In genomic region chr2:189221811-189222210, GRCh38 we compare ENCODE assay signal across 15 cellular contexts. TPM values are rescaled to one million over a fixed set of nuclear protein-coding genes. Genes with fewer than 3 reads are reported as not detected.
DNase-seq lines count a peak whose midpoint lies in the region; ATAC-seq and TF ChIP-seq lines count a peak whose summit lies in the region.
"Had no signal": no experiment of that assay in that cellular context is flagged by ENCODE, and none has a peak within 500 bp of the region (broad histone marks: within the 10 kb centered on the region; RNA-seq: fewer than 3 reads in every experiment).

No MANE protein-coding gene starts in this region.

- peak overlapping the region; percentile 60 for H3K4me2 ChIP-seq in GM23248 (ENCODE audit: unreplicated experiment)
- no peak overlapping the region for H3K4me2 ChIP-seq in neural progenitor cell
- H3K4me2 ChIP-seq: BLaER1 had no signal

- H4K20me1 ChIP-seq in GM23248 (ENCODE audit: insufficient read depth) (no peaks in the 10 kb centered on the region), neural progenitor cell (ENCODE audit: low read depth) (no peaks in the 10 kb centered on the region)
- H4K20me1 ChIP-seq: BLaER1 had no signal

- peak; percentile 72 for DNase-seq in GM23248
- DNase-seq in RWPE1 (ENCODE audit: low spot score): peak; percentile 54
- peak; percentile 75 for DNase-seq in epithelial cell of esophagus (ENCODE audit: low read depth)
- DNase-seq in sigmoid colon: no peak
- DNase-seq in uterus: no peak
- no peak for DNase-seq in activated CD4-positive, alpha-beta T cell treated with anti-CD3 and anti-CD28 coated beads, Interleukin-2, amount 10 ng/mL, durations not matched to agents 7 days and 5 days
- no peak for DNase-seq in neural progenitor cell (ENCODE audit: low spot score)
- DNase-seq: activated gamma-delta T cell, DMS153, posterior cingulate gyrus, SHP77 had no signal

- H3K4me3 ChIP-seq in GM23248 (no peak overlapping the region; the same call in 1 of the 2 replicates), epithelial cell of esophagus (ENCODE audit: low read length) (no peak overlapping the region), sigmoid colon (no peak overlapping the region), uterus (no peak overlapping the region), neural progenitor cell (no peak overlapping the region)
- H3K4me3 ChIP-seq: BLaER1, suprapubic skin had no signal

- intact Hi-C loops in sigmoid colon (cut with DNase I): no loop called here
- intact Hi-C loops in uterus (cut with DNase I; ENCODE audit: low total_unique reads): no loop called here

- TF ChIP-seq CTCF in RWPE1 (conservative IDR thresholded peaks at IDR 0.05; ENCODE audit: low read depth): no peak
- no peak for TF ChIP-seq CTCF in epithelial cell of esophagus (IDR thresholded peaks at IDR 0.05; ENCODE audit: insufficient read depth, low read depth, low read length, missing control alignments)
- TF ChIP-seq CTCF in sigmoid colon (IDR thresholded peaks at IDR 0.05): no peak
- no peak for TF ChIP-seq CTCF in uterus (IDR thresholded peaks at IDR 0.05)
- no peak for TF ChIP-seq CTCF in neural progenitor cell (IDR thresholded peaks at IDR 0.05)

- no peak for TF ChIP-seq EP300 in sigmoid colon (IDR thresholded peaks at IDR 0.05)

- POLR2A ChIA-PET in RWPE1 (lab: Yijun Ruan, JAX; ENCODE audit: low non-redundant PET): no interaction called here
- POLR2A ChIA-PET in activated CD4-positive, alpha-beta T cell treated with anti-CD3 and anti-CD28 coated beads, Interleukin-2, amount 10 ng/mL, durations not matched to agents 7 days and 5 days (lab: Charles Lee): no interaction called here

- CTCF ChIA-PET in RWPE1 (lab: Yijun Ruan, JAX): interaction anchor here (0.5 to 1.0 kb wide), 2 partner anchors 25 to 26 kb away, joined by 5 read pairs; no protein-coding TSS in a partner anchor
- CTCF ChIA-PET in activated CD4-positive, alpha-beta T cell treated with anti-CD3 and anti-CD28 coated beads, Interleukin-2, amount 10 ng/mL, durations not matched to agents 7 days and 5 days (lab: Charles Lee): no interaction called here

- no peaks in the 10 kb centered on the region for H3K36me3 Mint-ChIP-seq in activated CD4-positive, alpha-beta T cell treated with anti-CD3 and anti-CD28 coated beads, Interleukin-2, amount 10 ng/mL, durations not matched to agents 7 days and 5 days (ENCODE audit: low read depth)
- H3K36me3 Mint-ChIP-seq in neural progenitor cell: no peaks in the 10 kb centered on the region
- H3K36me3 Mint-ChIP-seq: brain had no signal

- H3K27me3 Mint-ChIP-seq in activated CD4-positive, alpha-beta T cell treated with anti-CD3 and anti-CD28 coated beads, Interleukin-2, amount 10 ng/mL, durations not matched to agents 7 days and 5 days: no peaks in the 10 kb centered on the region
- no peaks in the 10 kb centered on the region for H3K27me3 Mint-ChIP-seq in neural progenitor cell (ENCODE audit: insufficient read depth, low read depth)
- H3K27me3 Mint-ChIP-seq: brain had no signal

- H3K4me3 Mint-ChIP-seq in activated CD4-positive, alpha-beta T cell treated with anti-CD3 and anti-CD28 coated beads, Interleukin-2, amount 10 ng/mL, durations not matched to agents 7 days and 5 days: no peak overlapping the region
- no peak overlapping the region for H3K4me3 Mint-ChIP-seq in neural progenitor cell
- H3K4me3 Mint-ChIP-seq: brain had no signal

- ATAC-seq in GM21786 (IDR thresholded peaks at IDR 0.05; ENCODE audit: unreplicated experiment): no peak

- no peaks in the 10 kb centered on the region for H3K27me3 ChIP-seq in GM23248 (replicated peaks; ENCODE audit: insufficient read depth)
- no peaks in the 10 kb centered on the region for H3K27me3 ChIP-seq in sigmoid colon
- H3K27me3 ChIP-seq in uterus: no peaks in the 10 kb centered on the region
- no peaks in the 10 kb centered on the region for H3K27me3 ChIP-seq in neural progenitor cell
- H3K27me3 ChIP-seq: BLaER1, suprapubic skin had no signal

- in situ Hi-C loops in GM23248 (cut with MboI): no loop called here

- peaks cover 4% of the 10 kb centered on the region for H3K4me1 Mint-ChIP-seq in activated CD4-positive, alpha-beta T cell treated with anti-CD3 and anti-CD28 coated beads, Interleukin-2, amount 10 ng/mL, durations not matched to agents 7 days and 5 days
- peaks cover 5% of the 10 kb centered on the region for H3K4me1 Mint-ChIP-seq in neural progenitor cell

- H2AFZ ChIP-seq in GM23248: peak overlapping the region; percentile 75
- no peak overlapping the region for H2AFZ ChIP-seq in neural progenitor cell (replicated peaks)

- peaks cover 3% of the 10 kb centered on the region; the same call in 1 of the 2 replicates for H3F3A ChIP-seq in GM23248 (ENCODE audit: insufficient read depth)
- no peaks in the 10 kb centered on the region for H3F3A ChIP-seq in neural progenitor cell (ENCODE audit: low read depth)

- H3K27ac ChIP-seq in GM23248 (peak overlapping the region; percentile 60), RWPE1 (no peak overlapping the region), sigmoid colon (peak overlapping the region in 3 of 4 donors; percentile 33 to 53 (median 51)), uterus (peak overlapping the region in 1 of 2 donors; percentile 23), neural progenitor cell (no peak overlapping the region)
- H3K27ac ChIP-seq: BLaER1, suprapubic skin had no signal

- H3K9ac ChIP-seq in GM23248 (peak overlapping the region; percentile 52), neural progenitor cell (no peak overlapping the region)
- H3K9ac ChIP-seq: BLaER1 had no signal

- H3K27ac Mint-ChIP-seq in activated CD4-positive, alpha-beta T cell treated with anti-CD3 and anti-CD28 coated beads, Interleukin-2, amount 10 ng/mL, durations not matched to agents 7 days and 5 days: no peak overlapping the region
- no peak overlapping the region for H3K27ac Mint-ChIP-seq in neural progenitor cell
- H3K27ac Mint-ChIP-seq: brain had no signal

- H3K9me3 ChIP-seq in GM23248 (ENCODE audit: low read depth) (no peaks in the 10 kb centered on the region), sigmoid colon (no peaks in the 10 kb centered on the region), uterus (no peaks in the 10 kb centered on the region), neural progenitor cell (ENCODE audit: low read depth) (no peaks in the 10 kb centered on the region)
- H3K9me3 ChIP-seq: BLaER1, suprapubic skin had no signal

- TF ChIP-seq POLR2A in sigmoid colon (IDR thresholded peaks at IDR 0.05) (no peak), uterus (IDR thresholded peaks at IDR 0.05) (no peak)

- H3K36me3 ChIP-seq in GM23248 (ENCODE audit: low read depth) (no peaks in the 10 kb centered on the region), sigmoid colon (no peaks in the 10 kb centered on the region), uterus (no peaks in the 10 kb centered on the region), neural progenitor cell (no peaks in the 10 kb centered on the region)
- H3K36me3 ChIP-seq: BLaER1, suprapubic skin had no signal

- no peaks in the 10 kb centered on the region for H3K9me3 Mint-ChIP-seq in activated CD4-positive, alpha-beta T cell treated with anti-CD3 and anti-CD28 coated beads, Interleukin-2, amount 10 ng/mL, durations not matched to agents 7 days and 5 days
- H3K9me3 Mint-ChIP-seq in neural progenitor cell: no peaks in the 10 kb centered on the region

- H3K4me1 ChIP-seq in GM23248 (ENCODE audit: insufficient read depth) (peaks cover 18% of the 10 kb centered on the region), sigmoid colon (peaks cover 0 to 15% (median 13%) of the 10 kb centered on the region in 4 donors), uterus (no peaks in the 10 kb centered on the region), neural progenitor cell (peaks cover 4% of the 10 kb centered on the region)
- H3K4me1 ChIP-seq: BLaER1 had no signal

- no peaks in the 10 kb centered on the region for H3K9me2 ChIP-seq in GM23248 (ENCODE audit: insufficient read depth)

- H3K79me2 ChIP-seq in GM23248 (ENCODE audit: insufficient read depth) (no peaks in the 10 kb centered on the region), neural progenitor cell (ENCODE audit: low read depth) (no peaks in the 10 kb centered on the region)

RNA-seq across cellular contexts. Expression of gene COL5A2, which starts 42.2 kb away (rescaled TPM):
- total RNA-seq in GM23248 (2014; rRNA removed; shearing (Covaris generic)): 962 and 974 TPM in 2 replicates
- 248 and 252 TPM in 2 replicates for polyA plus RNA-seq in GM23248 (2016; fragmentation: Nextera tagmentation; extraction: Ambion mirVana)
- 100 to 1,000 TPM in 1 of 4 donors, 10 to 100 TPM in 3; 60.9 to 164 (median 90.0) TPM for total RNA-seq in sigmoid colon
- polyA plus RNA-seq in sigmoid colon: 10 to 100 TPM in 1 of 3 donors, 1 to 10 TPM in 2; 3.6 to 31.0 (median 3.7) TPM
- total RNA-seq in uterus: 100 to 1,000 TPM in 1 of 4 donors, 10 to 100 TPM in 3; 15.0 to 908 (median 33.3) TPM
- total RNA-seq in activated CD4-positive, alpha-beta T cell treated with anti-CD3 and anti-CD28 coated beads, Interleukin-2, amount 10 ng/mL, durations not matched to agents 7 days and 5 days: under 1 TPM; 0.37 to 0.72 TPM
- total RNA-seq in neural progenitor cell (ENCODE audit: low replicate concordance): 11.2 and 11.6 TPM in 2 replicates

Comparison
In these comparisons a context has a peak if more than half of its experiments do, and no peak if none do; other contexts are left out.
1. DNase-seq: peak in GM23248 (single experiment), RWPE1 (single experiment) and epithelial cell of esophagus (single experiment); none in sigmoid colon (single experiment), uterus (0 of 2), activated CD4-positive, alpha-beta T cell treated with anti-CD3 and anti-CD28 coated beads, Interleukin-2, amount 10 ng/mL, durations not matched to agents 7 days and 5 days (single experiment) and neural progenitor cell (single experiment).
2. H3K27ac ChIP-seq: peak in GM23248 (single experiment) and sigmoid colon (3 of 4); none in RWPE1 (single experiment) and neural progenitor cell (single experiment).